13 cellular contexts compared by ENCODE assay signal in the genomic region with DNA sequence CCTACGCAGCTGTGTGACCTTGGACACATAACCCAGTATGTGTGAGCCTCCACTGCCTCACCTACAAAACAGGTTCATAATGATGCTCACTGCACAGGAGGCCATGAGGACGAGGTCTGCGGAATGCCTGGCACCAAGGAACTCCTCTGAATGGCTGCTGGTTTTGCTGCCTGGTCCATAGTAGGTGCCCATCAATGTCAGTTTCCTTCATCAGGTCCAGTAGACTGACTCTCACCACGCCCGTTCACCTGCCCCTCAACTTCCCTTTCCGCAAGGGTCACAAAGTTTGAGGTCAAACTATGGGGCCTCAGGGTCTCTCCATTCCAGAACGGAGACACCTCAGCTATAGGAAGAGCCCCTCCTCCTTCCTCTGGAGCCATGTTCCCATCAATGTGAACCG. TPM values are rescaled to one million over a fixed set of nuclear protein-coding genes. Genes with fewer than 3 reads are reported as not detected.
DNase-seq lines count a peak whose midpoint lies in the region; ATAC-seq and TF ChIP-seq lines count a peak whose summit lies in the region.
"Had no signal": no experiment of that assay in that cellular context is flagged by ENCODE, and none has a peak within 500 bp of the region (broad histone marks: within the 10 kb centered on the region; RNA-seq: fewer than 3 reads in every experiment).

No MANE protein-coding gene starts in this region.

- intact Hi-C loops in thyroid gland (cut with DNase I): no loop called here

- peaks cover 61% of the 10 kb centered on the region for H3K4me1 Mint-ChIP-seq in activated CD4-positive, alpha-beta T cell treated with anti-CD3 and anti-CD28 coated beads, Interleukin-2, amount 10 ng/mL, durations not matched to agents 7 days and 5 days
- H3K4me1 Mint-ChIP-seq in activated naive CD8-positive, alpha-beta T cell treated with anti-CD3 and anti-CD28 coated beads, Interleukin-2, amount 10 ng/mL, durations not matched to agents 7 days and 5 days: peaks cover 44% of the 10 kb centered on the region
- peaks cover 60% of the 10 kb centered on the region for H3K4me1 Mint-ChIP-seq in memory B cell

- CTCF ChIA-PET in activated CD4-positive, alpha-beta T cell treated with anti-CD3 and anti-CD28 coated beads, Interleukin-2, amount 10 ng/mL, durations not matched to agents 7 days and 5 days (lab: Charles Lee): interaction anchor here (1.2 to 2.2 kb wide), 4 partner anchors 8 to 55 kb away, joined by 3 to 10 read pairs (median 5); partner anchors contain the start of gene PNMT

- no peak for TF ChIP-seq POLR2A in thyroid gland (IDR thresholded peaks at IDR 0.05)

- no peak overlapping the region for H3K4me3 ChIP-seq in thyroid gland (replicated peaks in 1 of 3)
- H3K4me3 ChIP-seq: prostate gland had no signal

- no peaks in the 10 kb centered on the region for H3K27me3 Mint-ChIP-seq in activated CD4-positive, alpha-beta T cell treated with anti-CD3 and anti-CD28 coated beads, Interleukin-2, amount 10 ng/mL, durations not matched to agents 7 days and 5 days
- peaks cover under 1% of the 10 kb centered on the region for H3K27me3 Mint-ChIP-seq in activated naive CD8-positive, alpha-beta T cell treated with anti-CD3 and anti-CD28 coated beads, Interleukin-2, amount 10 ng/mL, durations not matched to agents 7 days and 5 days
- no peaks in the 10 kb centered on the region for H3K27me3 Mint-ChIP-seq in memory B cell

- no peaks in the 10 kb centered on the region for H3K36me3 ChIP-seq in thyroid gland
- H3K36me3 ChIP-seq: prostate gland had no signal

- WGBS in thyroid gland, 2 donors: 51 to 87% methylated on average over 5 to 7 of the region's 8 CpGs

- H3K27ac ChIP-seq in thyroid gland: peak overlapping the region; percentile 59 to 91 (median 87)

- H3K27me3 ChIP-seq in thyroid gland: no peaks in the 10 kb centered on the region

- no peaks in the 10 kb centered on the region for H3K9me3 Mint-ChIP-seq in activated CD4-positive, alpha-beta T cell treated with anti-CD3 and anti-CD28 coated beads, Interleukin-2, amount 10 ng/mL, durations not matched to agents 7 days and 5 days
- no peaks in the 10 kb centered on the region for H3K9me3 Mint-ChIP-seq in activated naive CD8-positive, alpha-beta T cell treated with anti-CD3 and anti-CD28 coated beads, Interleukin-2, amount 10 ng/mL, durations not matched to agents 7 days and 5 days
- H3K9me3 Mint-ChIP-seq in memory B cell: no peaks in the 10 kb centered on the region

- TF ChIP-seq CTCF in thyroid gland (IDR thresholded peaks at IDR 0.05): no peak

- POLR2A ChIA-PET in activated CD4-positive, alpha-beta T cell treated with anti-CD3 and anti-CD28 coated beads, Interleukin-2, amount 10 ng/mL, durations not matched to agents 7 days and 5 days (lab: Charles Lee): no interaction called here
- POLR2A ChIA-PET in activated naive CD8-positive, alpha-beta T cell treated with anti-CD3 and anti-CD28 coated beads, Interleukin-2, amount 10 ng/mL, durations not matched to agents 7 days and 5 days (lab: Charles Lee): interaction anchor here (6.7 kb wide), 1 partner anchor 11 kb away, joined by 46 read pairs; the partner anchor contains the start of gene PGAP3

- H3K27ac Mint-ChIP-seq in activated CD4-positive, alpha-beta T cell treated with anti-CD3 and anti-CD28 coated beads, Interleukin-2, amount 10 ng/mL, durations not matched to agents 7 days and 5 days: peak overlapping the region; percentile 86
- peak overlapping the region; percentile 25 for H3K27ac Mint-ChIP-seq in activated naive CD8-positive, alpha-beta T cell treated with anti-CD3 and anti-CD28 coated beads, Interleukin-2, amount 10 ng/mL, durations not matched to agents 7 days and 5 days
- peak overlapping the region; percentile 67 for H3K27ac Mint-ChIP-seq in memory B cell

- DNase-seq in activated CD4-positive, alpha-beta T cell treated with anti-CD3 and anti-CD28 coated beads, Interleukin-2, amount 10 ng/mL, durations not matched to agents 7 days and 5 days: no peak
- DNase-seq in activated CD4-positive, alpha-beta T cell treated with anti-CD3 and anti-CD28 coated beads for 1 hour: no peak
- no peak for DNase-seq in activated naive CD8-positive, alpha-beta T cell treated with anti-CD3 and anti-CD28 coated beads, Interleukin-2, amount 10 ng/mL, durations not matched to agents 7 days and 5 days
- DNase-seq in memory B cell (ENCODE audit: low spot score in 2 of 2): no peak
- DNase-seq in thyroid gland: no peak
- no peak for DNase-seq in SW 1271 (lab: John Stamatoyannopoulos, UW)
- DNase-seq in activated CD8-positive, alpha-beta memory T cell treated with anti-CD3 and anti-CD28 coated beads, Interleukin-2, amount 50 U/mL, for 4 hours: no peak
- DNase-seq: 8988T, Caco-2, NCI-H1105, NCI-H226 had no signal

- no peak for ATAC-seq in activated naive CD8-positive, alpha-beta T cell treated with anti-CD3 and anti-CD28 coated beads, Interleukin-2, amount 10 ng/mL, durations not matched to agents 7 days and 5 days (ENCODE audit: low read depth)
- ATAC-seq in memory B cell (ENCODE audit: low read depth): no peak
- no peak for ATAC-seq in HG02973 (IDR thresholded peaks at IDR 0.05; ENCODE audit: unreplicated experiment)

- peaks cover 50 to 68% of the 10 kb centered on the region in 2 donors for H3K4me1 ChIP-seq in thyroid gland

- H3K4me3 Mint-ChIP-seq in activated CD4-positive, alpha-beta T cell treated with anti-CD3 and anti-CD28 coated beads, Interleukin-2, amount 10 ng/mL, durations not matched to agents 7 days and 5 days: no peak overlapping the region
- H3K4me3 Mint-ChIP-seq in activated naive CD8-positive, alpha-beta T cell treated with anti-CD3 and anti-CD28 coated beads, Interleukin-2, amount 10 ng/mL, durations not matched to agents 7 days and 5 days: no peak overlapping the region
- H3K4me3 Mint-ChIP-seq in memory B cell: no peak overlapping the region

- peaks cover 34% of the 10 kb centered on the region for H3K36me3 Mint-ChIP-seq in activated CD4-positive, alpha-beta T cell treated with anti-CD3 and anti-CD28 coated beads, Interleukin-2, amount 10 ng/mL, durations not matched to agents 7 days and 5 days (ENCODE audit: low read depth)
- no peaks in the 10 kb centered on the region for H3K36me3 Mint-ChIP-seq in activated naive CD8-positive, alpha-beta T cell treated with anti-CD3 and anti-CD28 coated beads, Interleukin-2, amount 10 ng/mL, durations not matched to agents 7 days and 5 days
- peaks cover 2% of the 10 kb centered on the region for H3K36me3 Mint-ChIP-seq in memory B cell

- H3K9me3 ChIP-seq in thyroid gland: no peaks in the 10 kb centered on the region
- H3K9me3 ChIP-seq: Caco-2, prostate gland had no signal

RNA-seq across cellular contexts. Expression of gene PNMT, which starts 8.8 kb away (rescaled TPM):
- under 1 TPM in 1 of 2 experiments, not detected in 1; 0.19 TPM for total RNA-seq in activated CD4-positive, alpha-beta T cell treated with anti-CD3 and anti-CD28 coated beads, Interleukin-2, amount 10 ng/mL, durations not matched to agents 7 days and 5 days
- total RNA-seq in activated naive CD8-positive, alpha-beta T cell treated with anti-CD3 and anti-CD28 coated beads, Interleukin-2, amount 10 ng/mL, durations not matched to agents 7 days and 5 days: not detected
- 1 to 10 TPM in 3 of 4 donors, not detected in 1; 1.1 to 3.3 (median 1.2) TPM for total RNA-seq in thyroid gland
- total RNA-seq: Caco-2 had no signal

RNA-seq across cellular contexts. Expression of gene PGAP3, which starts 10.8 kb away (rescaled TPM):
- 10 to 100 TPM; 27.0 to 30.6 TPM for total RNA-seq in activated CD4-positive, alpha-beta T cell treated with anti-CD3 and anti-CD28 coated beads, Interleukin-2, amount 10 ng/mL, durations not matched to agents 7 days and 5 days
- 10 to 100 TPM; 18.3 to 23.9 TPM for total RNA-seq in activated naive CD8-positive, alpha-beta T cell treated with anti-CD3 and anti-CD28 coated beads, Interleukin-2, amount 10 ng/mL, durations not matched to agents 7 days and 5 days
- total RNA-seq in thyroid gland: 10 to 100 TPM; 55.6 to 88.1 (median 72.7) TPM

RNA-seq across cellular contexts. Expression of gene TCAP, which starts 11.9 kb away (rescaled TPM):
- 1 to 10 TPM; 2.0 to 2.1 TPM for total RNA-seq in activated CD4-positive, alpha-beta T cell treated with anti-CD3 and anti-CD28 coated beads, Interleukin-2, amount 10 ng/mL, durations not matched to agents 7 days and 5 days
- total RNA-seq in activated naive CD8-positive, alpha-beta T cell treated with anti-CD3 and anti-CD28 coated beads, Interleukin-2, amount 10 ng/mL, durations not matched to agents 7 days and 5 days: 1 to 10 TPM; 2.7 to 3.2 TPM
- total RNA-seq in thyroid gland: 1 to 10 TPM in 3 of 4 donors, under 1 TPM in 1; 0.63 to 2.1 (median 1.5) TPM

RNA-seq across cellular contexts. Expression of gene ERBB2, which starts 22.8 kb away (rescaled TPM):
- 1 to 10 TPM; 4.5 to 4.6 TPM for total RNA-seq in activated CD4-positive, alpha-beta T cell treated with anti-CD3 and anti-CD28 coated beads, Interleukin-2, amount 10 ng/mL, durations not matched to agents 7 days and 5 days
- total RNA-seq in activated naive CD8-positive, alpha-beta T cell treated with anti-CD3 and anti-CD28 coated beads, Interleukin-2, amount 10 ng/mL, durations not matched to agents 7 days and 5 days: 1 to 10 TPM; 6.4 to 6.6 TPM
- 100 to 1,000 TPM in 3 of 4 donors, 10 to 100 TPM in 1; 74.3 to 170 (median 139) TPM for total RNA-seq in thyroid gland

RNA-seq across cellular contexts. Expression of gene STARD3, which starts 40.1 kb away (rescaled TPM):
- total RNA-seq in activated CD4-positive, alpha-beta T cell treated with anti-CD3 and anti-CD28 coated beads, Interleukin-2, amount 10 ng/mL, durations not matched to agents 7 days and 5 days: 10 to 100 TPM; 70.0 to 72.8 TPM
- total RNA-seq in activated naive CD8-positive, alpha-beta T cell treated with anti-CD3 and anti-CD28 coated beads, Interleukin-2, amount 10 ng/mL, durations not matched to agents 7 days and 5 days: 10 to 100 TPM; 96.3 to 96.5 TPM
- 10 to 100 TPM; 44.5 to 73.6 (median 53.0) TPM for total RNA-seq in thyroid gland

Comparison
In these comparisons a context has a peak if more than half of its experiments do, and no peak if none do; other contexts are left out.
1. H3K27ac Mint-ChIP-seq: peak in every context shown above with its lines; median percentile 86 in activated CD4-positive, alpha-beta T cell treated with anti-CD3 and anti-CD28 coated beads, Interleukin-2, amount 10 ng/mL, durations not matched to agents 7 days and 5 days; 67 in memory B cell; 25 in activated naive CD8-positive, alpha-beta T cell treated with anti-CD3 and anti-CD28 coated beads, Interleukin-2, amount 10 ng/mL, durations not matched to agents 7 days and 5 days.